8 cellular contexts compared by ENCODE assay signal in the genomic region with DNA sequence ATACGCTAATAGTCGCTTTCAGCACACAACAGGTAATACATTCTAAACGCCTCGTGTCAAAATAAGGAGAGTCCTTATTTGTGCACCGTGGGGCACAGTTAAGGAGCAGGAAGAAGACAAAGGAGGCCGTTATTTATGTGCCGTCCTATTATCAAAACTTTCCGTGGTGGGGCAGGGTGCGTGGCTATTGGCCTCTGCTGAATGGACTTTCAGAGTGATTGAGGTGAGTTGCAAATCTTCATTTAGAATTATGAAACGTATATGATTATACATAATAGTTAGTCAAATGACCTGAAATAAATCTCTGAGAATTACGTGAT. TPM values are rescaled to one million over a fixed set of nuclear protein-coding genes. Genes with fewer than 3 reads are reported as not detected.
A peak's percentile ranks its signal among the peaks of the same experiment; 100 is the strongest.
DNase-seq lines count a peak whose midpoint lies in the region; ATAC-seq and TF ChIP-seq lines count a peak whose summit lies in the region.

No MANE protein-coding gene starts in this region.

- H3K27ac ChIP-seq in prostate gland, result peak overlapping the region; percentile 96 to 97

- TF ChIP-seq CTCF in GM06990 (IDR thresholded peaks at IDR 0.05; ENCODE audit: insufficient read depth, low read length, poor library complexity, severe bottlenecking) (no peak), fibroblast of the aortic adventitia (IDR thresholded peaks at IDR 0.05; ENCODE audit: insufficient read depth, low read length) (no peak), prostate gland (IDR thresholded peaks at IDR 0.05) (no peak)

- H3K27me3 ChIP-seq in GM06990 (replicated peaks; ENCODE audit: control insufficient read depth, insufficient read depth, low read length), result no peaks in the 10 kb centered on the region
- no peaks in the 10 kb centered on the region for H3K27me3 ChIP-seq in prostate gland (replicated peaks; ENCODE audit: insufficient read depth)

- H3K4me1 ChIP-seq in prostate gland (replicated peaks), result peaks cover 6% of the 10 kb centered on the region

- ATAC-seq in HG03460 (IDR thresholded peaks at IDR 0.05; ENCODE audit: unreplicated experiment), result peak; percentile 7
- no peak for ATAC-seq in GM21528 (IDR thresholded peaks at IDR 0.05; ENCODE audit: low FRiP score, unreplicated experiment)

- POLR2A ChIA-PET in activated CD4-positive, alpha-beta memory T cell treated with anti-CD3 and anti-CD28 coated beads for 36 hours (lab: Charles Lee), result interaction anchor here (0.6 to 2.9 kb wide), 6 partner anchors 11 to 108 kb away, joined by 3 to 34 read pairs (median 4); partner anchors contain the start of genes CAMLG and PCBD2

- intact Hi-C loops in activated CD4-positive, alpha-beta memory T cell treated with anti-CD3 and anti-CD28 coated beads for 36 hours (cut with micrococcal nuclease), result loop anchor here (1.0 kb wide), 2 partner anchors 28 to 108 kb away; partner anchors contain the start of genes CAMLG and TXNDC15
- intact Hi-C loops in prostate gland (cut with DNase I), result loop anchor here (5.0 to 10.0 kb wide), 2 partner anchors 61 to 168 kb away; partner anchors contain the start of gene PCBD2

- H3K27ac Mint-ChIP-seq in activated CD4-positive, alpha-beta memory T cell treated with anti-CD3 and anti-CD28 coated beads for 36 hours, result peak overlapping the region; percentile 96

- DNase-seq in GM06990 (ENCODE audit: extremely low read depth, insufficient read length) (no peak), fibroblast of the aortic adventitia (ENCODE audit: low read depth) (no peak), prostate gland (ENCODE audit: low spot score) (no peak), globus pallidus (ENCODE audit: low spot score) (no peak)
- peak; percentile 57 for DNase-seq in activated CD4-positive, alpha-beta memory T cell treated with anti-CD3 and anti-CD28 coated beads for 36 hours
- DNase-seq in activated CD8-positive, alpha-beta memory T cell treated with anti-CD3 and anti-CD28 coated beads, Interleukin-2, amount 50 U/mL, for 48 hours, result no peak

- H3K4me3 Mint-ChIP-seq in activated CD4-positive, alpha-beta memory T cell treated with anti-CD3 and anti-CD28 coated beads for 36 hours, result peak overlapping the region; percentile 86

- H3K9me3 ChIP-seq in prostate gland, result no peaks in the 10 kb centered on the region

- H3K27me3 Mint-ChIP-seq in activated CD4-positive, alpha-beta memory T cell treated with anti-CD3 and anti-CD28 coated beads for 36 hours, result no peaks in the 10 kb centered on the region

- peaks cover 33% of the 10 kb centered on the region for H3K4me1 Mint-ChIP-seq in activated CD4-positive, alpha-beta memory T cell treated with anti-CD3 and anti-CD28 coated beads for 36 hours (ENCODE audit: low read depth)

- under 1% methylated on average over 11 of the region's 11 CpGs for WGBS in prostate gland

- CTCF ChIA-PET in activated CD4-positive, alpha-beta memory T cell treated with anti-CD3 and anti-CD28 coated beads for 36 hours (lab: Charles Lee), result interaction anchor here (0.7 to 2.9 kb wide), 3 partner anchors 27 to 61 kb away, joined by 4 to 16 read pairs (median 6); partner anchors contain the start of genes PCBD2 and TXNDC15

- H3K36me3 Mint-ChIP-seq in activated CD4-positive, alpha-beta memory T cell treated with anti-CD3 and anti-CD28 coated beads for 36 hours, result peaks cover 12% of the 10 kb centered on the region

- no peaks in the 10 kb centered on the region for H3K9me3 Mint-ChIP-seq in activated CD4-positive, alpha-beta memory T cell treated with anti-CD3 and anti-CD28 coated beads for 36 hours

- H3K36me3 ChIP-seq in GM06990 (ENCODE audit: control insufficient read depth, insufficient read depth, low read length) (no peaks in the 10 kb centered on the region; the same call in 1 of the 2 replicates), prostate gland (no peaks in the 10 kb centered on the region)

- peak overlapping the region; percentile 93 for H3K4me3 ChIP-seq in GM06990 (replicated peaks; ENCODE audit: low read depth, low read length)
- peak overlapping the region; percentile 75 for H3K4me3 ChIP-seq in fibroblast of the aortic adventitia (ENCODE audit: low read depth, low read length)
- H3K4me3 ChIP-seq in prostate gland, result peak overlapping the region; percentile 95 to 99

- no peak for TF ChIP-seq POLR2A in prostate gland (IDR thresholded peaks at IDR 0.05)

RNA-seq across cellular contexts. Expression of gene C5orf24, which starts 0.8 kb away (rescaled TPM):
- 10 to 100 TPM; 21.9 to 25.2 TPM for total RNA-seq in activated CD4-positive, alpha-beta memory T cell treated with anti-CD3 and anti-CD28 coated beads for 36 hours
- total RNA-seq in fibroblast of the aortic adventitia (ENCODE audit: low replicate concordance) (18.7 and 61.5 TPM in 2 replicates), prostate gland (10 to 100 TPM; 30.4 to 39.5 TPM)

RNA-seq across cellular contexts. Expression of gene TXNDC15, which starts 27.6 kb away (rescaled TPM):
- 10 to 100 TPM; 29.6 to 30.9 TPM for total RNA-seq in activated CD4-positive, alpha-beta memory T cell treated with anti-CD3 and anti-CD28 coated beads for 36 hours
- total RNA-seq in fibroblast of the aortic adventitia (ENCODE audit: low replicate concordance) (39.9 and 85.9 TPM in 2 replicates), prostate gland (100 to 1,000 TPM in 1 of 2 donors, 10 to 100 TPM in 1; 76.1 to 132 TPM)

RNA-seq across cellular contexts. Expression of gene PCBD2, which starts 58.3 kb away (rescaled TPM):
- 10 to 100 TPM in 1 of 2 experiments, 1 to 10 TPM in 1; 9.8 to 13.2 TPM for total RNA-seq in activated CD4-positive, alpha-beta memory T cell treated with anti-CD3 and anti-CD28 coated beads for 36 hours
- total RNA-seq in fibroblast of the aortic adventitia (ENCODE audit: low replicate concordance) (0.90 and 8.9 TPM in 2 replicates), prostate gland (1 to 10 TPM; 7.4 to 9.4 TPM)
